ENCODE assay signal across 7 cellular contexts in genomic region chr9:133119039-133119438, GRCh38. TPM values are rescaled to one million over a fixed set of nuclear protein-coding genes. Genes with fewer than 3 reads are reported as not detected.
DNase-seq lines count a peak whose midpoint lies in the region; ATAC-seq and TF ChIP-seq lines count a peak whose summit lies in the region.

No MANE protein-coding gene starts in this region.

- H3K36me3 ChIP-seq in NT2/D1 (ENCODE audit: insufficient read depth, insufficient read length, low read length) (peaks cover 14% of the 10 kb centered on the region), right lobe of liver (no peaks in the 10 kb centered on the region)

- no peak overlapping the region for H3K4me3 ChIP-seq in NT2/D1 (ENCODE audit: insufficient read length, low read depth)
- peak overlapping the region in 1 of 3 donors; percentile 86 for H3K4me3 ChIP-seq in right lobe of liver

- H3K4me1 ChIP-seq in NT2/D1 (ENCODE audit: insufficient read depth, insufficient read length) (peaks cover 54% of the 10 kb centered on the region), right lobe of liver (peaks cover 2 to 34% (median 12%) of the 10 kb centered on the region in 4 donors)

- TF ChIP-seq CTCF in right lobe of liver (IDR thresholded peaks at IDR 0.05) = no peak

- no peak overlapping the region for H3K27ac Mint-ChIP-seq in stimulated activated naive CD8-positive, alpha-beta T cell treated with anti-CD3 and anti-CD28 coated beads, Interleukin-15, amount 100 ng/mL, for 72 hours

- no peaks in the 10 kb centered on the region for H3K9me3 Mint-ChIP-seq in stimulated activated naive CD8-positive, alpha-beta T cell treated with anti-CD3 and anti-CD28 coated beads, Interleukin-15, amount 100 ng/mL, for 72 hours

- H3K9ac ChIP-seq in NT2/D1 (ENCODE audit: insufficient read length, low read depth) = peak overlapping the region; percentile 44

- H3K27me3 ChIP-seq in NT2/D1 (ENCODE audit: insufficient read depth, insufficient read length) = peaks cover 7% of the 10 kb centered on the region
- no peaks in the 10 kb centered on the region for H3K27me3 ChIP-seq in right lobe of liver

- no peaks in the 10 kb centered on the region for H3K27me3 Mint-ChIP-seq in stimulated activated naive CD8-positive, alpha-beta T cell treated with anti-CD3 and anti-CD28 coated beads, Interleukin-15, amount 100 ng/mL, for 72 hours

- ATAC-seq in right lobe of liver = peak in 2 of 4 donors; percentile 6 to 8
- no peak for ATAC-seq in stimulated activated naive CD8-positive, alpha-beta T cell treated with anti-CD3 and anti-CD28 coated beads, Interleukin-15, amount 100 ng/mL, for 72 hours

- H3K9me3 ChIP-seq in NT2/D1 (ENCODE audit: insufficient read depth, low read length) (no peaks in the 10 kb centered on the region), right lobe of liver (no peaks in the 10 kb centered on the region)

- 59% methylated on average over 6 of the region's 10 CpGs for WGBS in right lobe of liver (ENCODE audit: insufficient coverage, low coverage, low lambda C conversion rate, missing lambda C conversion rate)

- H3K4me3 Mint-ChIP-seq in stimulated activated naive CD8-positive, alpha-beta T cell treated with anti-CD3 and anti-CD28 coated beads, Interleukin-15, amount 100 ng/mL, for 72 hours = peak overlapping the region; percentile 44 to 65

- TF ChIP-seq POLR2A in right lobe of liver (IDR thresholded peaks at IDR 0.05) = no peak

- H3K4me1 Mint-ChIP-seq in stimulated activated naive CD8-positive, alpha-beta T cell treated with anti-CD3 and anti-CD28 coated beads, Interleukin-15, amount 100 ng/mL, for 72 hours = peaks cover 84% of the 10 kb centered on the region

- intact Hi-C loops in right lobe of liver (cut with DNase I) = no loop called here

- H3K27ac ChIP-seq in caudate nucleus (ENCODE audit: low read depth, low read length) = peak overlapping the region; percentile 95
- peak overlapping the region; percentile 31 to 79 (median 49) for H3K27ac ChIP-seq in right lobe of liver

- DNase-seq in NT2/D1 (ENCODE audit: low read depth, low spot score) (no peak), caudate nucleus (lab: John Stamatoyannopoulos, UW) (peak in 56 of 61 donors; percentile 22 to 83 (median 68)), right lobe of liver (peak in 1 of 3 donors; percentile 64), NCI-H524 (lab: John Stamatoyannopoulos, UW) (no peak), SW 1271 (lab: John Stamatoyannopoulos, UW) (no peak)
- DNase-seq in stimulated activated naive CD8-positive, alpha-beta T cell treated with anti-CD3 and anti-CD28 coated beads, Interleukin-15, amount 100 ng/mL, for 72 hours = no peak
- DNase-seq in stimulated activated CD4-positive, alpha-beta T cell treated with anti-CD3 and anti-CD28 coated beads, Interleukin-4, amount 100 ng/mL, for 24 hours = no peak

RNA-seq across cellular contexts. Expression of gene RALGDS, which starts 2.0 kb away (rescaled TPM):
- total RNA-seq in right lobe of liver = 10 to 100 TPM in 1 of 6 experiments, 1 to 10 TPM in 5; 4.3 to 19.8 (median 5.7) TPM

RNA-seq across cellular contexts. Expression of gene GBGT1, which starts 44.7 kb away (rescaled TPM):
- 1 to 10 TPM in 5 of 6 experiments, under 1 TPM in 1; 0.68 to 3.7 (median 1.9) TPM for total RNA-seq in right lobe of liver

RNA-seq across cellular contexts. Expression of gene CEL, which starts 57.3 kb away (rescaled TPM):
- total RNA-seq in right lobe of liver = under 1 TPM in 4 of 6 experiments, not detected in 2; 0.19 to 0.35 (median 0.26) TPM

Comparison
In these comparisons a context has a peak if more than half of its experiments do, and no peak if none do; other contexts are left out.
1. DNase-seq: peak in caudate nucleus (56 of 61); none in NT2/D1 (single experiment), stimulated activated naive CD8-positive, alpha-beta T cell treated with anti-CD3 and anti-CD28 coated beads, Interleukin-15, amount 100 ng/mL, for 72 hours (0 of 2), NCI-H524 (0 of 2), stimulated activated CD4-positive, alpha-beta T cell treated with anti-CD3 and anti-CD28 coated beads, Interleukin-4, amount 100 ng/mL, for 24 hours (single experiment) and SW 1271 (0 of 2).